In the genomic region with DNA sequence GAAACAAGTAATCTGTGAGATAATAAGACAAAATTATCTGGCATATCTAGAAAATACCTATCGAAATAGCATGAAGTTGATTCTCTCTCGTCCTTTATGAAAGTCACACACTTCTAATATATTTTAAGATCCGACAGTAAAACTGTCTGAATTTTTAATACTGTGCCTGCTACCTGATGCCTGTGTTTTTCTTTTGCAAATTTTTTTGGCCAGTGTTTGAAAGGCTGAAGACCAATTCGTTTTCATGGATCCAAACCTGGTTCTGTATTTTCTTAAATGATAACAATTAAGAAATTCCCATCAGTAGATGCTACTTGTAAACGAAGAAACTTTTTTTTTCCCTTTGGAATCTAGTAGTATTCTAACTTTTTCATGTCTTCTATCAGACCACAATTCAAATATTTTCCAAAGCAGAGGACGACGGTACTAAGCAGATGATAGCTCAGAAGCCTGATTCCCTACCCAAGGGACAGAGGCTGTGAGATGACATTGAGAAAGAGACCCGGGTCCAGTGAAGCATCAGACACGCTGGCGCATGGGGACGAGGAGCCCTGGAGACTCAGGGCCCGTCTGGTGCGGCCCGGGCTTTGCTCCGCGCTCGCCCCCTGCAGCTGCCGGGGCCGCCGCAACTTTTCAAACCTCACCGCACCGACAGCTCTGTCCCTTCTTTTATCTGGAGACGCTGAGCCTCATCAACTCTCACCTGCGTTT, we compare ENCODE assay signal across 9 cellular contexts. TPM values are rescaled to one million over a fixed set of nuclear protein-coding genes. Genes with fewer than 3 reads are reported as not detected.
DNase-seq lines count a peak whose midpoint lies in the region; ATAC-seq and TF ChIP-seq lines count a peak whose summit lies in the region.
"Had no signal": no experiment of that assay in that cellular context is flagged by ENCODE, and none has a peak within 500 bp of the region (broad histone marks: within the 10 kb centered on the region; RNA-seq: fewer than 3 reads in every experiment).

No MANE protein-coding gene starts in this region.

- H3K27me3 ChIP-seq in subcutaneous abdominal adipose tissue (ENCODE audit: control insufficient read depth in 5 of 5, insufficient read depth in 4 of 5, low read length in 5 of 5) (peaks cover 8 to 38% (median 19%) of the 10 kb centered on the region in 5 donors), body of pancreas (peaks cover 0 to 14% of the 10 kb centered on the region in 2 donors)

- H3K9me3 ChIP-seq in subcutaneous abdominal adipose tissue (ENCODE audit: control insufficient read depth in 5 of 5, low read length in 5 of 5) = peaks cover 3 to 14% (median 11%) of the 10 kb centered on the region in 5 donors
- no peaks in the 10 kb centered on the region for H3K9me3 ChIP-seq in body of pancreas

- no peak for ATAC-seq in body of pancreas

- H3K4me1 ChIP-seq in subcutaneous abdominal adipose tissue (ENCODE audit: control insufficient read depth in 5 of 5, insufficient read depth in 5 of 5, low read length in 5 of 5) (peaks cover 0 to 7% (median 6%) of the 10 kb centered on the region in 5 donors), body of pancreas (peaks cover 7% of the 10 kb centered on the region)

- H3K9ac ChIP-seq in subcutaneous abdominal adipose tissue (ENCODE audit: low read length in 5 of 5) = no peak overlapping the region

- 13% methylated on average over 24 of the region's 24 CpGs for WGBS in body of pancreas, 2 donors

- no peaks in the 10 kb centered on the region for H3K36me3 ChIP-seq in subcutaneous abdominal adipose tissue (ENCODE audit: control insufficient read depth in 5 of 5, insufficient read depth in 5 of 5, low read length in 5 of 5)
- no peaks in the 10 kb centered on the region for H3K36me3 ChIP-seq in body of pancreas (replicated peaks in 1 of 2; ENCODE audit: insufficient read depth in 1 of 2, low read depth in 2 of 2)

- TF ChIP-seq CTCF in astrocyte of the cerebellum (IDR thresholded peaks at IDR 0.05; ENCODE audit: low read depth, low read length, missing control alignments) = no peak
- no peak for TF ChIP-seq CTCF in body of pancreas (IDR thresholded peaks at IDR 0.05)

- intact Hi-C loops in body of pancreas (cut with DNase I) = no loop called here

- DNase-seq in NCI-H345 (lab: John Stamatoyannopoulos, UW) (peak; percentile 1), NCI-H345 treated with DMSO at 0.1 percent for 48 hours (lab: John Stamatoyannopoulos, UW; ENCODE audit: unreplicated experiment) (no peak), astrocyte of the cerebellum (ENCODE audit: low read depth) (no peak), islet precursor cell (peak; percentile 69), body of pancreas (no peak), NCI-H1436 (lab: John Stamatoyannopoulos, UW) (no peak)
- DNase-seq in central memory CD4-positive, alpha-beta T cell = no peak
- DNase-seq: KG1 had no signal

- H3K27ac ChIP-seq in subcutaneous abdominal adipose tissue (ENCODE audit: low read depth, low read length) (no peak overlapping the region), body of pancreas (no peak overlapping the region)

- H3K4me3 ChIP-seq in astrocyte of the cerebellum (ENCODE audit: low read depth, low read length) (peak overlapping the region; percentile 45), subcutaneous abdominal adipose tissue (ENCODE audit: low read depth in 1 of 5, low read length in 5 of 5) (peak overlapping the region in 3 of 5 donors; percentile 25 to 44 (median 26)), body of pancreas (no peak overlapping the region)

- in situ Hi-C loops in astrocyte of the cerebellum (cut with HindIII; ENCODE audit: low sequenced_read_pairs) = no loop called here

- TF ChIP-seq POLR2A in body of pancreas (IDR thresholded peaks at IDR 0.05) = no peak

RNA-seq across cellular contexts. Expression of a gene that starts 49.5 kb away (rescaled TPM):
- total RNA-seq in body of pancreas = not detected

Comparison
In these comparisons a context has a peak if more than half of its experiments do, and no peak if none do; other contexts are left out.
1. DNase-seq: peak in NCI-H345 (single experiment) and islet precursor cell (single experiment); none in NCI-H345 treated with DMSO at 0.1 percent for 48 hours (single experiment), astrocyte of the cerebellum (single experiment), body of pancreas (0 of 4), central memory CD4-positive, alpha-beta T cell (single experiment) and NCI-H1436 (single experiment).
2. H3K4me3 ChIP-seq: peak in astrocyte of the cerebellum (single experiment) and subcutaneous abdominal adipose tissue (3 of 5); none in body of pancreas (0 of 2).